ENCODE assay signal across 1 cellular context in genomic region chr7:129434846-129435318, GRCh38.
TF ChIP-seq lines count a peak whose summit lies in the region.

No MANE protein-coding gene starts in this region.

TF ChIP-seq in HepG2, 621 proteins besides CTCF, POLR2A, EP300 and RAD21 (continued from another document and continues in another):
- TF ChIP-seq, protein P1, sequence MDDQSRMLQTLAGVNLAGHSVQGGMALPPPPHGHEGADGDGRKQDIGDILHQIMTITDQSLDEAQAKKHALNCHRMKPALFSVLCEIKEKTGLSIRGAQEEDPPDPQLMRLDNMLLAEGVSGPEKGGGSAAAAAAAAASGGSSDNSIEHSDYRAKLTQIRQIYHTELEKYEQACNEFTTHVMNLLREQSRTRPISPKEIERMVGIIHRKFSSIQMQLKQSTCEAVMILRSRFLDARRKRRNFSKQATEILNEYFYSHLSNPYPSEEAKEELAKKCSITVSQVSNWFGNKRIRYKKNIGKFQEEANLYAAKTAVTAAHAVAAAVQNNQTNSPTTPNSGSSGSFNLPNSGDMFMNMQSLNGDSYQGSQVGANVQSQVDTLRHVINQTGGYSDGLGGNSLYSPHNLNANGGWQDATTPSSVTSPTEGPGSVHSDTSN (CRISPR knock-in tag; IDR thresholded peaks at IDR 0.05; ENCODE audit: borderline replicate concordance) = no peak
- TF ChIP-seq ZNF841 (CRISPR knock-in tag; IDR thresholded peaks at IDR 0.05; ENCODE audit: borderline replicate concordance) (no peak), ATM (IDR thresholded peaks at IDR 0.05; ENCODE audit: borderline replicate concordance) (no peak), TP53 (CRISPR knock-in tag; conservative IDR thresholded peaks at IDR 0.05) (no peak), ZNF232 (CRISPR knock-in tag; IDR thresholded peaks at IDR 0.05; ENCODE audit: borderline replicate concordance) (no peak), ZMAT3 (CRISPR knock-in tag; conservative IDR thresholded peaks at IDR 0.05) (no peak), MAFF (IDR thresholded peaks at IDR 0.05; ENCODE audit: low read depth, low read length) (no peak), MEIS2 (CRISPR knock-in tag; IDR thresholded peaks at IDR 0.05) (no peak), ZBTB7B (CRISPR knock-in tag; IDR thresholded peaks at IDR 0.05) (0 out of 2 replicates have a peak, but pooled peaks have one; percentile 4), KLF12 (CRISPR knock-in tag; IDR thresholded peaks at IDR 0.05; ENCODE audit: borderline replicate concordance) (no peak), POGZ (CRISPR knock-in tag; IDR thresholded peaks at IDR 0.05) (no peak), FOSL2 (CRISPR knock-in tag; IDR thresholded peaks at IDR 0.05) (no peak), ARNT2 (CRISPR knock-in tag; IDR thresholded peaks at IDR 0.05; ENCODE audit: low read depth) (no peak), SRY (CRISPR knock-in tag; IDR thresholded peaks at IDR 0.05) (no peak), ZNF138 (CRISPR knock-in tag; IDR thresholded peaks at IDR 0.05; ENCODE audit: low read depth) (no peak), EHMT2 (IDR thresholded peaks at IDR 0.05; ENCODE audit: borderline replicate concordance, low read depth, low read length) (no peak), ZSCAN20 (CRISPR knock-in tag; IDR thresholded peaks at IDR 0.05; ENCODE audit: borderline replicate concordance) (peak; percentile 8; the same call in 1 of the 2 replicates), ZNF773 (CRISPR knock-in tag; IDR thresholded peaks at IDR 0.05; ENCODE audit: borderline replicate concordance) (no peak), HNRNPLL (IDR thresholded peaks at IDR 0.05; ENCODE audit: low read depth, low read length, poor library complexity, severe bottlenecking) (no peak), ZNF614 (CRISPR knock-in tag; IDR thresholded peaks at IDR 0.05; ENCODE audit: borderline replicate concordance) (no peak), SIX4 (CRISPR knock-in tag; IDR thresholded peaks at IDR 0.05) (no peak), UBTF (CRISPR knock-in tag; IDR thresholded peaks at IDR 0.05) (no peak), NR2F2 (IDR thresholded peaks at IDR 0.05; ENCODE audit: borderline replicate concordance, low read depth) (no peak), FOXK2 (IDR thresholded peaks at IDR 0.05) (no peak), ZNF570 (CRISPR knock-in tag; IDR thresholded peaks at IDR 0.05; ENCODE audit: borderline replicate concordance) (no peak), ZNF207 (IDR thresholded peaks at IDR 0.05; ENCODE audit: borderline replicate concordance) (no peak), TAF1 (CRISPR knock-in tag; IDR thresholded peaks at IDR 0.05) (no peak), TARDBP (CRISPR knock-in tag; IDR thresholded peaks at IDR 0.05) (no peak), PAXIP1 (CRISPR knock-in tag; conservative IDR thresholded peaks at IDR 0.05) (no peak), KDM5B (CRISPR knock-in tag; IDR thresholded peaks at IDR 0.05; ENCODE audit: borderline replicate concordance) (no peak), ZNF205 (CRISPR knock-in tag; IDR thresholded peaks at IDR 0.05) (no peak), ZNF337 (CRISPR knock-in tag; IDR thresholded peaks at IDR 0.05; ENCODE audit: borderline replicate concordance, low read depth) (no peak), PTBP1 (IDR thresholded peaks at IDR 0.05; ENCODE audit: low read depth, low read length, poor library complexity, severe bottlenecking) (no peak), SP140L (CRISPR knock-in tag; IDR thresholded peaks at IDR 0.05; ENCODE audit: borderline replicate concordance) (no peak), MYC (CRISPR knock-in tag; IDR thresholded peaks at IDR 0.05; ENCODE audit: borderline replicate concordance) (no peak), IKZF4 (CRISPR knock-in tag; IDR thresholded peaks at IDR 0.05; ENCODE audit: borderline replicate concordance, low read depth, not compliant biosample characterization) (no peak), ZSCAN31 (CRISPR knock-in tag; IDR thresholded peaks at IDR 0.05; ENCODE audit: low read depth) (no peak), SRSF4 (IDR thresholded peaks at IDR 0.05; ENCODE audit: low read depth, low read length, poor library complexity, severe bottlenecking) (no peak), KDM5A (IDR thresholded peaks at IDR 0.05; ENCODE audit: borderline replicate concordance, low read length) (no peak), HNF4G (IDR thresholded peaks at IDR 0.05; ENCODE audit: borderline replicate concordance, low read depth, low read length) (no peak), HNF4G (CRISPR knock-in tag; IDR thresholded peaks at IDR 0.05; ENCODE audit: borderline replicate concordance, low read depth) (no peak), POLR2AphosphoS2 (IDR thresholded peaks at IDR 0.05; ENCODE audit: low read depth, low read length) (no peak), DNMT3B (CRISPR knock-in tag; conservative IDR thresholded peaks at IDR 0.05) (no peak), LCORL (IDR thresholded peaks at IDR 0.05) (no peak), LCORL (CRISPR knock-in tag; IDR thresholded peaks at IDR 0.05) (no peak), ZBTB21 (CRISPR knock-in tag; IDR thresholded peaks at IDR 0.05) (no peak), ZNF839 (CRISPR knock-in tag; IDR thresholded peaks at IDR 0.05; ENCODE audit: borderline replicate concordance) (no peak), ZC3H13 (CRISPR knock-in tag; IDR thresholded peaks at IDR 0.05) (0 out of 2 replicates have a peak, but pooled peaks have one; percentile 56), MIXL1 (CRISPR knock-in tag; IDR thresholded peaks at IDR 0.05) (no peak), ZNF652 (CRISPR knock-in tag; IDR thresholded peaks at IDR 0.05; ENCODE audit: borderline replicate concordance, low read depth) (no peak; the same call in 1 of the 2 replicates), PHF20 (CRISPR knock-in tag; IDR thresholded peaks at IDR 0.05) (0 out of 2 replicates have a peak, but pooled peaks have one; percentile 3), ZBTB7A (CRISPR knock-in tag; IDR thresholded peaks at IDR 0.05) (no peak), ZNF382 (CRISPR knock-in tag; IDR thresholded peaks at IDR 0.05; ENCODE audit: borderline replicate concordance) (no peak), ZNF598 (CRISPR knock-in tag; IDR thresholded peaks at IDR 0.05; ENCODE audit: borderline replicate concordance) (no peak), ATAD3A (CRISPR knock-in tag; IDR thresholded peaks at IDR 0.05) (no peak), ZMYM3 (CRISPR knock-in tag; IDR thresholded peaks at IDR 0.05) (no peak), ZNF460 (CRISPR knock-in tag; IDR thresholded peaks at IDR 0.05; ENCODE audit: borderline replicate concordance) (no peak)
- TF ChIP-seq, protein P2, sequence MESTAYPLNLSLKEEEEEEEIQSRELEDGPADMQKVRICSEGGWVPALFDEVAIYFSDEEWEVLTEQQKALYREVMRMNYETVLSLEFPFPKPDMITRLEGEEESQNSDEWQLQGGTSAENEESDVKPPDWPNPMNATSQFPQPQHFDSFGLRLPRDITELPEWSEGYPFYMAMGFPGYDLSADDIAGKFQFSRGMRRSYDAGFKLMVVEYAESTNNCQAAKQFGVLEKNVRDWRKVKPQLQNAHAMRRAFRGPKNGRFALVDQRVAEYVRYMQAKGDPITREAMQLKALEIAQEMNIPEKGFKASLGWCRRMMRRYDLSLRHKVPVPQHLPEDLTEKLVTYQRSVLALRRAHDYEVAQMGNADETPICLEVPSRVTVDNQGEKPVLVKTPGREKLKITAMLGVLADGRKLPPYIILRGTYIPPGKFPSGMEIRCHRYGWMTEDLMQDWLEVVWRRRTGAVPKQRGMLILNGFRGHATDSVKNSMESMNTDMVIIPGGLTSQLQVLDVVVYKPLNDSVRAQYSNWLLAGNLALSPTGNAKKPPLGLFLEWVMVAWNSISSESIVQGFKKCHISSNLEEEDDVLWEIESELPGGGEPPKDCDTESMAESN (CRISPR knock-in tag; conservative IDR thresholded peaks at IDR 0.05) = no peak
- TF ChIP-seq, protein P3, sequence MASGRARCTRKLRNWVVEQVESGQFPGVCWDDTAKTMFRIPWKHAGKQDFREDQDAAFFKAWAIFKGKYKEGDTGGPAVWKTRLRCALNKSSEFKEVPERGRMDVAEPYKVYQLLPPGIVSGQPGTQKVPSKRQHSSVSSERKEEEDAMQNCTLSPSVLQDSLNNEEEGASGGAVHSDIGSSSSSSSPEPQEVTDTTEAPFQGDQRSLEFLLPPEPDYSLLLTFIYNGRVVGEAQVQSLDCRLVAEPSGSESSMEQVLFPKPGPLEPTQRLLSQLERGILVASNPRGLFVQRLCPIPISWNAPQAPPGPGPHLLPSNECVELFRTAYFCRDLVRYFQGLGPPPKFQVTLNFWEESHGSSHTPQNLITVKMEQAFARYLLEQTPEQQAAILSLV (CRISPR knock-in tag; IDR thresholded peaks at IDR 0.05; ENCODE audit: borderline replicate concordance) = 0 out of 2 replicates have a peak, but pooled peaks have one; percentile 0
- TF ChIP-seq, protein P4, sequence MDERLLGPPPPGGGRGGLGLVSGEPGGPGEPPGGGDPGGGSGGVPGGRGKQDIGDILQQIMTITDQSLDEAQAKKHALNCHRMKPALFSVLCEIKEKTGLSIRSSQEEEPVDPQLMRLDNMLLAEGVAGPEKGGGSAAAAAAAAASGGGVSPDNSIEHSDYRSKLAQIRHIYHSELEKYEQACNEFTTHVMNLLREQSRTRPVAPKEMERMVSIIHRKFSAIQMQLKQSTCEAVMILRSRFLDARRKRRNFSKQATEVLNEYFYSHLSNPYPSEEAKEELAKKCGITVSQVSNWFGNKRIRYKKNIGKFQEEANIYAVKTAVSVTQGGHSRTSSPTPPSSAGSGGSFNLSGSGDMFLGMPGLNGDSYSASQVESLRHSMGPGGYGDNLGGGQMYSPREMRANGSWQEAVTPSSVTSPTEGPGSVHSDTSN (CRISPR knock-in tag; IDR thresholded peaks at IDR 0.05) = no peak
- TF ChIP-seq, protein P5, sequence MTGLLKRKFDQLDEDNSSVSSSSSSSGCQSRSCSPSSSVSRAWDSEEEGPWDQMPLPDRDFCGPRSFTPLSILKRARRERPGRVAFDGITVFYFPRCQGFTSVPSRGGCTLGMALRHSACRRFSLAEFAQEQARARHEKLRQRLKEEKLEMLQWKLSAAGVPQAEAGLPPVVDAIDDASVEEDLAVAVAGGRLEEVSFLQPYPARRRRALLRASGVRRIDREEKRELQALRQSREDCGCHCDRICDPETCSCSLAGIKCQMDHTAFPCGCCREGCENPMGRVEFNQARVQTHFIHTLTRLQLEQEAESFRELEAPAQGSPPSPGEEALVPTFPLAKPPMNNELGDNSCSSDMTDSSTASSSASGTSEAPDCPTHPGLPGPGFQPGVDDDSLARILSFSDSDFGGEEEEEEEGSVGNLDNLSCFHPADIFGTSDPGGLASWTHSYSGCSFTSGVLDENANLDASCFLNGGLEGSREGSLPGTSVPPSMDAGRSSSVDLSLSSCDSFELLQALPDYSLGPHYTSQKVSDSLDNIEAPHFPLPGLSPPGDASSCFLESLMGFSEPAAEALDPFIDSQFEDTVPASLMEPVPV (CRISPR knock-in tag; IDR thresholded peaks at IDR 0.05) = no peak; the same call in 1 of the 2 replicates
- TF ChIP-seq, protein P6, sequence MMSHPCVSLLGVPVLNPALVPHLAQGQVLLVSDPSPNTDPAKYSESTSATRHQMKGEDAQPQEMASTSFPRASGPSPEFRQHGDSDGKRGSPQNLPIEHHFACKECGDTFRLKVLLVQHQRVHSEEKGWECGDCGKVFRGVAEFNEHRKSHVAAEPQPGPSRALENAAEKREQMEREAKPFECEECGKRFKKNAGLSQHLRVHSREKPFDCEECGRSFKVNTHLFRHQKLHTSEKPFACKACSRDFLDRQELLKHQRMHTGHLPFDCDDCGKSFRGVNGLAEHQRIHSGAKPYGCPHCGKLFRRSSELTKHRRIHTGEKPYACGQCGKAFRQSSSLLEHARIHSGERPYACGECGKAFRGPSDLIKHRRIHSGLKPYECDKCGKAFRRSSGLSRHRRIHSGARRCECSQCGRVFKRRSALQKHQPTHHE (CRISPR knock-in tag; IDR thresholded peaks at IDR 0.05; ENCODE audit: borderline replicate concordance) = no peak
